ENCODE assay signal across 33 cellular contexts in genomic region chr1:9038881-9039760, GRCh38. TPM values are rescaled to one million over a fixed set of nuclear protein-coding genes. Genes with fewer than 3 reads are reported as not detected.
DNase-seq lines count a peak whose midpoint lies in the region; ATAC-seq, FAIRE-seq and TF ChIP-seq lines count a peak whose summit lies in the region.
"Had no signal": no experiment of that assay in that cellular context is flagged by ENCODE, and none has a peak within 500 bp of the region (broad histone marks: within the 10 kb centered on the region; RNA-seq: fewer than 3 reads in every experiment).

No MANE protein-coding gene starts in this region.

- H3K27ac ChIP-seq in 22Rv1 (no peak overlapping the region), GM12878 (ENCODE audit: control insufficient read depth, insufficient read depth) (no peak overlapping the region), osteoblast (ENCODE audit: low read depth, low read length) (no peak overlapping the region)
- H3K27ac ChIP-seq: coronary artery, neutrophil, upper lobe of left lung had no signal

- H2AFZ ChIP-seq in GM12878 (ENCODE audit: control insufficient read depth, low read depth, low read length) (no peak overlapping the region), osteoblast (ENCODE audit: low read length) (no peak overlapping the region)

- TF ChIP-seq CTCF in 22Rv1 (IDR thresholded peaks at IDR 0.05) (peak; percentile 24), GM12878 (IDR thresholded peaks at IDR 0.05 in 2 of 3, conservative IDR thresholded peaks at IDR 0.05 in 1 of 3; ENCODE audit: control insufficient read depth in 2 of 3, extremely low read depth in 1 of 3, insufficient read depth in 1 of 3, low read depth in 3 of 3, low read length in 3 of 3) (no peak), osteoblast (IDR thresholded peaks at IDR 0.05; ENCODE audit: extremely low read depth, low read depth, low read length) (no peak)

- POLR2A ChIA-PET in GM12878 (lab: Charles Lee), result interaction anchor here (0.9 kb wide), 1 partner anchor 40 kb away, joined by 3 read pairs; no protein-coding TSS in a partner anchor

- ATAC-seq in GM12878, result no peak
- ATAC-seq in GM21390 (IDR thresholded peaks at IDR 0.05; ENCODE audit: unreplicated experiment), result no peak
- no peak for ATAC-seq in GM18868 (IDR thresholded peaks at IDR 0.05; ENCODE audit: unreplicated experiment)
- ATAC-seq: activated naive CD4-positive, alpha-beta T cell treated with anti-CD3 and anti-CD28 coated beads, Interleukin-2, amount 50 U/mL, for 72 hours; effector memory CD8-positive, alpha-beta T cell; T-helper 17 cell had no signal

- H3K4me1 ChIP-seq in GM12878 (ENCODE audit: control insufficient read depth, insufficient read depth, low read length) (peaks cover 23% of the 10 kb centered on the region), osteoblast (ENCODE audit: insufficient read depth, low read length) (no peaks in the 10 kb centered on the region)

- RAD21 ChIA-PET in GM12878 (lab: Charles Lee; ENCODE audit: unreplicated experiment), result interaction anchor here (0.7 kb wide), 1 partner anchor 63 kb away, joined by 3 read pairs; no protein-coding TSS in a partner anchor

- TF ChIP-seq POLR2A in GM12878 (IDR thresholded peaks at IDR 0.05; ENCODE audit: low read depth, low read length), result peak; percentile 44

- intact Hi-C loops in GM12878 (cut with micrococcal nuclease; ENCODE audit: unreplicated experiment), result no loop called here

- no peaks in the 10 kb centered on the region for H4K20me1 ChIP-seq in GM12878 (ENCODE audit: control insufficient read depth, insufficient read depth)
- no peaks in the 10 kb centered on the region for H4K20me1 ChIP-seq in osteoblast (ENCODE audit: insufficient read depth, low read length)

- DNase-seq in GM03348 (ENCODE audit: low spot score), result peak; percentile 22
- DNase-seq in GM12878 (ENCODE audit: low read depth, low spot score), result no peak
- peak; percentile 73 for DNase-seq in osteoblast (ENCODE audit: insufficient read length, low spot score, missing footprints)
- no peak for DNase-seq in EL
- DNase-seq in GDM1 (lab: John Stamatoyannopoulos, UW), result no peak
- DNase-seq: activated CD4-positive, alpha-beta memory T cell treated with anti-CD3 and anti-CD28 coated beads, Interleukin-2, amount 10 ng/mL, durations not matched to agents 7 days and 5 days; activated CD4-positive, alpha-beta T cell treated with anti-CD3 and anti-CD28 coated beads for 1 hour; activated CD8-positive, alpha-beta memory T cell treated with anti-CD3 and anti-CD28 coated beads, Interleukin-2, amount 50 U/mL, for 48 hours; Calu3; effector memory CD8-positive, alpha-beta T cell; foreskin fibroblast; HCEC 1CT; head of caudate nucleus; NCI-H1417; NCI-H2081; NCI-H226; NCI-H748 treated with DMSO at 0.1 percent for 48 hours; RPMI8226; stimulated activated CD4-positive, alpha-beta T cell treated with anti-CD3 and anti-CD28 coated beads, Interleukin-1b, Interleukin-23, amount 100 ng/mL, for 48 hours; substantia nigra; T-helper 17 cell had no signal

- H3K27me3 ChIP-seq in GM12878 (replicated peaks in 1 of 2; ENCODE audit: control insufficient read depth in 2 of 2, insufficient read depth in 2 of 2, low read length in 1 of 2) (no peaks in the 10 kb centered on the region), osteoblast (ENCODE audit: insufficient read depth, low read length) (peaks cover 8% of the 10 kb centered on the region)
- H3K27me3 ChIP-seq: neutrophil, upper lobe of left lung had no signal

- WGBS in GM12878 (ENCODE audit: insufficient coverage, insufficient replicate concordance, low lambda C conversion rate, missing lambda C conversion rate), result 93% methylated on average over 36 of the region's 62 CpGs

- SMC1A ChIA-PET in GM12878 (lab: Charles Lee; ENCODE audit: uncharacterized antibody, unreplicated experiment), result interaction anchor here (1.4 to 2.2 kb wide), 3 partner anchors 23 to 63 kb away, joined by 5 to 7 read pairs (median 6); no protein-coding TSS in a partner anchor

- in situ Hi-C loops in GM12878 (cut with MboI), result no loop called here

- TF ChIP-seq RAD21 in GM12878 (IDR thresholded peaks at IDR 0.05; ENCODE audit: insufficient read depth, low read depth, low read length), result no peak

- H3K4me3 ChIP-seq in GM12878, result no peak overlapping the region
- no peak overlapping the region for H3K4me3 ChIP-seq in osteoblast (ENCODE audit: insufficient read depth, low read length)
- H3K4me3 ChIP-seq: coronary artery, smooth muscle cell, upper lobe of left lung had no signal

- H3K36me3 ChIP-seq in GM12878 (ENCODE audit: control insufficient read depth in 2 of 2, insufficient read depth in 2 of 2, low read length in 1 of 2), result peaks cover 20 to 28% of the 10 kb centered on the region in 2 experiments; a peak in 3 of 4 replicates
- no peaks in the 10 kb centered on the region for H3K36me3 ChIP-seq in osteoblast (ENCODE audit: insufficient read depth, low read length)

- no peak for TF ChIP-seq EP300 in GM12878 (IDR thresholded peaks at IDR 0.05; ENCODE audit: borderline replicate concordance in 1 of 2, control insufficient read depth in 1 of 2, low read depth in 2 of 2, low read length in 2 of 2)

- H3K9me3 ChIP-seq in GM12878 (replicated peaks; ENCODE audit: control insufficient read depth, insufficient read depth, low read length) (peaks cover 12% of the 10 kb centered on the region), osteoblast (ENCODE audit: low read depth, low read length) (peaks cover 4% of the 10 kb centered on the region)

- no TSS peak for BruUV-seq in GM12878 (replicated peaks; lab: Mats Ljungman, UMichigan)

- FAIRE-seq in GM12878 (lab: Jason Lieb, UNC), result no peak

- H3K9ac ChIP-seq in GM12878 (ENCODE audit: control insufficient read depth, insufficient read depth, low read length), result no peak overlapping the region

- H3K4me2 ChIP-seq in GM12878 (ENCODE audit: control insufficient read depth, insufficient read depth) (no peak overlapping the region), osteoblast (ENCODE audit: insufficient read depth, low read length) (no peak overlapping the region)
- H3K4me2 ChIP-seq: smooth muscle cell had no signal

- no peaks in the 10 kb centered on the region for H3K79me2 ChIP-seq in GM12878 (ENCODE audit: control insufficient read depth, insufficient read depth, low read length)
- no peaks in the 10 kb centered on the region for H3K79me2 ChIP-seq in osteoblast (ENCODE audit: insufficient read depth, low read length)

- CTCF ChIA-PET in GM12878 (lab: Yijun Ruan, JAX), result interaction anchor here (1.0 to 1.4 kb wide), 2 partner anchors 24 to 62 kb away, joined by 3 to 6 read pairs; no protein-coding TSS in a partner anchor

TF ChIP-seq in GM12878, 131 proteins besides CTCF, POLR2A, EP300 and RAD21 (continues in another document):
- TF ChIP-seq ZNF274 (IDR thresholded peaks at IDR 0.05; ENCODE audit: insufficient read depth, insufficient read length) (no peak), NBN (IDR thresholded peaks at IDR 0.05) (no peak), MTA3 (IDR thresholded peaks at IDR 0.05; ENCODE audit: borderline replicate concordance, low read length) (no peak), PAX5 (IDR thresholded peaks at IDR 0.05; ENCODE audit: borderline replicate concordance, low read depth, low read length) (no peak), SPI1 (IDR thresholded peaks at IDR 0.05; ENCODE audit: borderline replicate concordance, insufficient read depth, low read depth, low read length) (no peak)

RNA-seq across cellular contexts. Expression of gene SLC2A7, which starts 12.9 kb away (rescaled TPM):
- not detected in 2 replicates for total RNA-seq in GM12878 (2013; cell fraction: nucleolus; rRNA removed)
- total RNA-seq in GM12878 (2014; rRNA removed) (not detected in 2 replicates), GM12878 (2014; rRNA removed; fragmentation: Illumina TruSeq; extraction: Trizol) (not detected in 2 replicates), GM12878 (2021) (not detected in 2 replicates), osteoblast (not detected in 2 replicates)
- polyA plus RNA-seq in GM12878 (2011; ENCODE audit: low read depth), result not detected
- polyA plus RNA-seq in GM12878 (2011; rRNA removed) (not detected in 2 replicates), GM12878 (2014; fragmentation: Illumina TruSeq; extraction: Trizol) (not detected in 2 replicates), GM12878 (2014; fragmentation: Nextera tagmentation; extraction: Ambion mirVana) (not detected), GM12878 (2014; rRNA removed) (not detected in 2 replicates), GM12878 (2016; fragmentation: Nextera tagmentation; extraction: Ambion mirVana) (not detected)
- polyA plus RNA-seq in GM12878 (2011; cell fraction: cytosol; rRNA removed), result not detected in 2 replicates
- not detected in 2 replicates for polyA plus RNA-seq in GM12878 (2011; cell fraction: nucleus; rRNA removed)
- polyA plus RNA-seq in GM12878 (2012), result not detected in 2 replicates
- not detected in 2 replicates for polyA minus RNA-seq in GM12878 (2011; rRNA and poly(A)+ RNA removed)
- polyA minus RNA-seq in GM12878 (2011; cell fraction: cytosol; rRNA and poly(A)+ RNA removed), result not detected in 2 replicates
- not detected in 2 replicates for polyA minus RNA-seq in GM12878 (2011; cell fraction: nucleus; rRNA and poly(A)+ RNA removed)
- total RNA-seq: activated CD4-positive, alpha-beta memory T cell treated with anti-CD3 and anti-CD28 coated beads, Interleukin-2, amount 10 ng/mL, durations not matched to agents 7 days and 5 days; activated naive CD4-positive, alpha-beta T cell treated with anti-CD3 and anti-CD28 coated beads, Interleukin-2, amount 50 U/mL, for 72 hours; Calu3; kidney epithelial cell; pulmonary artery endothelial cell; smooth muscle cell; T-helper 17 cell; upper lobe of left lung had no signal
- polyA plus RNA-seq: CD14-positive monocyte, esophagus, smooth muscle cell had no signal

RNA-seq across cellular contexts. Expression of gene SLC2A5, which starts 30.3 kb away (rescaled TPM):
- 209 and 221 TPM in 2 replicates for total RNA-seq in GM12878 (2013; cell fraction: nucleolus; rRNA removed)
- 20.1 and 24.2 TPM in 2 replicates for total RNA-seq in GM12878 (2014; rRNA removed)
- total RNA-seq in GM12878 (2014; rRNA removed; fragmentation: Illumina TruSeq; extraction: Trizol), result 10.6 and 12.3 TPM in 2 replicates
- total RNA-seq in GM12878 (2021), result 30.9 and 32.3 TPM in 2 replicates
- polyA plus RNA-seq in GM12878 (2011; ENCODE audit: low read depth), result 47.3 TPM
- polyA plus RNA-seq in GM12878 (2011; rRNA removed), result 60.0 and 76.6 TPM in 2 replicates
- 47.9 and 67.2 TPM in 2 replicates for polyA plus RNA-seq in GM12878 (2011; cell fraction: cytosol; rRNA removed)
- polyA plus RNA-seq in GM12878 (2011; cell fraction: nucleus; rRNA removed), result 282 and 381 TPM in 2 replicates
- 32.5 and 62.6 TPM in 2 replicates for polyA plus RNA-seq in GM12878 (2012)
- 28.7 and 37.7 TPM in 2 replicates for polyA plus RNA-seq in GM12878 (2014; fragmentation: Illumina TruSeq; extraction: Trizol)
- polyA plus RNA-seq in GM12878 (2014; fragmentation: Nextera tagmentation; extraction: Ambion mirVana), result 1 to 10 TPM; 4.5 to 5.2 TPM
- 24.7 and 27.4 TPM in 2 replicates for polyA plus RNA-seq in GM12878 (2014; rRNA removed)
- 10 to 100 TPM; 19.9 to 23.5 TPM for polyA plus RNA-seq in GM12878 (2016; fragmentation: Nextera tagmentation; extraction: Ambion mirVana)
- 81.5 and 87.0 TPM in 2 replicates for polyA minus RNA-seq in GM12878 (2011; rRNA and poly(A)+ RNA removed)
- polyA minus RNA-seq in GM12878 (2011; cell fraction: cytosol; rRNA and poly(A)+ RNA removed), result 26.9 and 29.1 TPM in 2 replicates
- polyA minus RNA-seq in GM12878 (2011; cell fraction: nucleus; rRNA and poly(A)+ RNA removed), result 43.3 and 45.3 TPM in 2 replicates
- total RNA-seq in osteoblast, result 11.2 and 22.4 TPM in 2 replicates
- total RNA-seq: activated naive CD4-positive, alpha-beta T cell treated with anti-CD3 and anti-CD28 coated beads, Interleukin-2, amount 50 U/mL, for 72 hours; kidney epithelial cell; pulmonary artery endothelial cell had no signal
- polyA plus RNA-seq: smooth muscle cell had no signal

Comparison
In these comparisons a context has a peak if more than half of its experiments do, and no peak if none do; other contexts are left out.
1. DNase-seq: peak in GM03348 (single experiment) and osteoblast (single experiment); none in GM12878 (single experiment), EL (single experiment) and GDM1 (single experiment).